18 cellular contexts compared by ENCODE assay signal in genomic region chr7:47268826-47269465, GRCh38.
DNase-seq lines count a peak whose midpoint lies in the region; ATAC-seq, FAIRE-seq and TF ChIP-seq lines count a peak whose summit lies in the region.
"Had no signal": no experiment of that assay in that cellular context is flagged by ENCODE, and none has a peak within 500 bp of the region (broad histone marks: within the 10 kb centered on the region; RNA-seq: fewer than 3 reads in every experiment).

No MANE protein-coding gene starts in this region.

- no peaks in the 10 kb centered on the region for H3K27me3 ChIP-seq in small intestine (ENCODE audit: control insufficient read depth in 2 of 2, insufficient read depth in 2 of 2, low read length in 2 of 2)
- H3K27me3 ChIP-seq in A673 (replicated peaks; ENCODE audit: insufficient read depth, low read depth, low read length, poor library complexity), result no peaks in the 10 kb centered on the region
- H3K27me3 ChIP-seq: BLaER1 had no signal

- H3K27ac ChIP-seq in small intestine (ENCODE audit: low read depth in 1 of 2, low read length in 1 of 2) (no peak overlapping the region), A673 (ENCODE audit: low read depth, low read length, poor library complexity, severe bottlenecking) (no peak overlapping the region)
- H3K27ac ChIP-seq: BLaER1, C4-2B, GM23248 had no signal

- CTCF ChIA-PET in HEK293T (lab: Yijun Ruan, JAX) (no interaction called here), A673 (lab: Charles Lee) (no interaction called here)

- no TSS peak for BruUV-seq in A673 (replicated peaks; lab: Mats Ljungman, UMichigan)

- no peak for TF ChIP-seq CTCF in fibroblast of villous mesenchyme (IDR thresholded peaks at IDR 0.05; ENCODE audit: insufficient read depth, low read depth, low read length)
- no peak for TF ChIP-seq CTCF in A673 (conservative IDR thresholded peaks at IDR 0.05; ENCODE audit: low read depth, low read length)

- H3K9me3 ChIP-seq in small intestine (ENCODE audit: control insufficient read depth, low read depth), result no peaks in the 10 kb centered on the region
- H3K9me3 ChIP-seq in A673 (ENCODE audit: low read depth, low read length, poor library complexity, severe bottlenecking), result no peaks in the 10 kb centered on the region
- H3K9me3 ChIP-seq: BLaER1, Caco-2 had no signal

- DNase-seq in HEK293T (ENCODE audit: extremely low spot score) (no peak), fibroblast of villous mesenchyme (ENCODE audit: low read depth) (peak; percentile 70), small intestine (peak; percentile 59), A673 (ENCODE audit: low spot score) (no peak)
- DNase-seq: CD4-positive, CD25-positive, alpha-beta regulatory T cell; CD8-positive, alpha-beta T cell; DMS153; DND-41; GM23248; H7; HCEC 1CT had no signal

- peaks cover 0 to 4% of the 10 kb centered on the region in 2 donors for H3K4me1 ChIP-seq in small intestine (ENCODE audit: control insufficient read depth in 2 of 2, insufficient read depth in 1 of 2, low read depth in 1 of 2, low read length in 1 of 2)
- no peaks in the 10 kb centered on the region for H3K4me1 ChIP-seq in A673 (ENCODE audit: insufficient read depth, low read length, poor library complexity, severe bottlenecking)

- ATAC-seq in HG03039 (IDR thresholded peaks at IDR 0.05; ENCODE audit: unreplicated experiment), result no peak
- ATAC-seq in GM21717 (IDR thresholded peaks at IDR 0.05; ENCODE audit: unreplicated experiment), result no peak
- ATAC-seq: CD8-positive, alpha-beta T cell had no signal

- H3K4me3 ChIP-seq in fibroblast of villous mesenchyme (ENCODE audit: low read depth, low read length), result no peak overlapping the region
- no peak overlapping the region for H3K4me3 ChIP-seq in small intestine (ENCODE audit: low read depth in 1 of 2, low read length in 2 of 2)
- H3K4me3 ChIP-seq in A673 (ENCODE audit: low read depth, low read length, poor library complexity, severe bottlenecking), result no peak overlapping the region
- H3K4me3 ChIP-seq: BLaER1, GM23248 had no signal

- H3K36me3 ChIP-seq in small intestine (ENCODE audit: control insufficient read depth in 2 of 2, insufficient read depth in 2 of 2, low read length in 2 of 2) (no peaks in the 10 kb centered on the region), A673 (ENCODE audit: insufficient read depth, low read length, poor library complexity, severe bottlenecking) (no peaks in the 10 kb centered on the region)
- H3K36me3 ChIP-seq: BLaER1 had no signal

- POLR2A ChIA-PET in HEK293T (lab: Yijun Ruan, JAX) (no interaction called here), A673 (lab: Charles Lee; ENCODE audit: low non-redundant PET) (no interaction called here)

- WGBS in small intestine, 3 donors, result 62 to 78% (median 63%) methylated on average over 2 of the region's 2 CpGs

- no peak for FAIRE-seq in small intestine (lab: Jason Lieb, UNC)
- FAIRE-seq: GM12892, H1 had no signal

- intact Hi-C loops in A673 (cut with micrococcal nuclease; ENCODE audit: unreplicated experiment), result no loop called here

TF ChIP-seq in HEK293T, 16 proteins besides CTCF, POLR2A, EP300 and RAD21:
- TF ChIP-seq PKNOX1 (IDR thresholded peaks at IDR 0.05) (peak; percentile 18; the same call in 1 of the 2 replicates), BHLHE40 (IDR thresholded peaks at IDR 0.05; ENCODE audit: borderline replicate concordance) (no peak), FOXM1 (IDR thresholded peaks at IDR 0.05; ENCODE audit: borderline replicate concordance) (no peak), CTBP1 (IDR thresholded peaks at IDR 0.05; ENCODE audit: borderline replicate concordance) (no peak), L3MBTL2 (conservative IDR thresholded peaks at IDR 0.05) (no peak), LEF1 (IDR thresholded peaks at IDR 0.05; ENCODE audit: borderline replicate concordance) (no peak)
TF ChIP-seq in HEK293T: peak in this region for 1.

Comparison
In these comparisons a context has a peak if more than half of its experiments do, and no peak if none do; other contexts are left out.
1. DNase-seq: peak in fibroblast of villous mesenchyme (single experiment) and small intestine (single experiment); none in HEK293T (single experiment) and A673 (single experiment).